In genomic region chr4:149887091-149887490, GRCh38 we compare ENCODE assay signal across 17 cellular contexts.
A peak's percentile ranks its signal among the peaks of the same experiment; 100 is the strongest.
DNase-seq lines count a peak whose midpoint lies in the region; ATAC-seq and TF ChIP-seq lines count a peak whose summit lies in the region.
"Had no signal": no experiment of that assay in that cellular context is flagged by ENCODE, and none has a peak within 500 bp of the region (broad histone marks: within the 10 kb centered on the region; RNA-seq: fewer than 3 reads in every experiment).

No MANE protein-coding gene starts in this region.

- peak; percentile 2 for DNase-seq in ELR (ENCODE audit: low read depth)
- peak; percentile 46 for DNase-seq in M059J (ENCODE audit: low read depth)
- DNase-seq in amniotic epithelial cell (ENCODE audit: low read depth), result peak; percentile 54
- peak; percentile 14 for DNase-seq in myocyte (ENCODE audit: low read depth)
- DNase-seq in stimulated activated CD4-positive, alpha-beta T cell treated with anti-CD3 and anti-CD28 coated beads, Interleukin-12 subunit alpha, Interleukin-12 subunit beta, amount 100 ng/mL, for 4 hours, result no peak
- no peak for DNase-seq in omental fat pad (ENCODE audit: low spot score)
- no peak for DNase-seq in body of pancreas
- no peak for DNase-seq in activated CD4-positive, CD25-positive, alpha-beta regulatory T cell treated with anti-CD3 and anti-CD28 coated beads, Interleukin-2, amount 50 U/mL, for 72 hours
- DNase-seq: ACHN, AML-193, DMS 273 treated with DMSO at 0.1 percent for 48 hours, HFFc6, NCI-H1417 treated with DMSO at 0.1 percent for 48 hours, NCI-H2029 treated with DMSO at 0.1 percent for 48 hours, NCI-H2171 treated with DMSO at 0.1 percent for 48 hours, NCI-H774, SHP77 treated with DMSO at 0.1 percent for 48 hours had no signal

- no peaks in the 10 kb centered on the region for H3K9me3 ChIP-seq in body of pancreas

- no peak overlapping the region for H3K4me3 ChIP-seq in body of pancreas

- TF ChIP-seq CTCF in omental fat pad (IDR thresholded peaks at IDR 0.05), result no peak
- TF ChIP-seq CTCF in body of pancreas (IDR thresholded peaks at IDR 0.05), result no peak

- ATAC-seq in omental fat pad (ENCODE audit: low FRiP score) (no peak), body of pancreas (no peak)

- H3K4me1 ChIP-seq in body of pancreas, result no peaks in the 10 kb centered on the region

- intact Hi-C loops in body of pancreas (cut with DNase I), result no loop called here

- no peaks in the 10 kb centered on the region for H3K36me3 ChIP-seq in body of pancreas (replicated peaks in 1 of 2; ENCODE audit: insufficient read depth in 1 of 2, low read depth in 2 of 2)

- WGBS in body of pancreas, 2 donors, result 45 to 46% methylated on average over 1 of the region's 1 CpG

- TF ChIP-seq POLR2A in body of pancreas (IDR thresholded peaks at IDR 0.05), result no peak

- no peaks in the 10 kb centered on the region for H3K27me3 ChIP-seq in body of pancreas

- no peak overlapping the region for H3K27ac ChIP-seq in body of pancreas

Comparison
In these comparisons a context has a peak if more than half of its experiments do, and no peak if none do; other contexts are left out.
1. DNase-seq: peak in ELR (single experiment), M059J (single experiment), amniotic epithelial cell (single experiment) and myocyte (single experiment); none in stimulated activated CD4-positive, alpha-beta T cell treated with anti-CD3 and anti-CD28 coated beads, Interleukin-12 subunit alpha, Interleukin-12 subunit beta, amount 100 ng/mL, for 4 hours (single experiment), omental fat pad (single experiment), body of pancreas (0 of 4) and activated CD4-positive, CD25-positive, alpha-beta regulatory T cell treated with anti-CD3 and anti-CD28 coated beads, Interleukin-2, amount 50 U/mL, for 72 hours (single experiment).